8 cellular contexts compared by ENCODE assay signal in genomic region chr17:82236142-82236971, GRCh38. TPM values are rescaled to one million over a fixed set of nuclear protein-coding genes. Genes with fewer than 3 reads are reported as not detected.
DNase-seq lines count a peak whose midpoint lies in the region; ATAC-seq and TF ChIP-seq lines count a peak whose summit lies in the region.

No MANE protein-coding gene starts in this region.

- peaks cover 27% of the 10 kb centered on the region; the same call in 1 of the 2 replicates for H4K20me1 ChIP-seq in Karpas-422 (ENCODE audit: insufficient read depth, low read depth, low read length)

- H3K79me2 ChIP-seq in Karpas-422 (ENCODE audit: low read length): no peaks in the 10 kb centered on the region

- H3K4me1 ChIP-seq in CD8-positive, alpha-beta memory T cell (ENCODE audit: insufficient read depth, low read length): peaks cover 49% of the 10 kb centered on the region
- H3K4me1 ChIP-seq in Karpas-422 (ENCODE audit: low read length) (peaks cover 12% of the 10 kb centered on the region), ascending aorta (peaks cover 33 to 37% of the 10 kb centered on the region in 2 donors)

- no peaks in the 10 kb centered on the region for H3K9me2 ChIP-seq in Karpas-422 (replicated peaks; ENCODE audit: insufficient read depth, low read length)

- no peaks in the 10 kb centered on the region for H3K27me3 Mint-ChIP-seq in CD8-positive, alpha-beta memory T cell
- H3K27me3 Mint-ChIP-seq in T-helper 2 cell treated with Interferon-gamma antibody and Interleukin-4, amounts not matched to agents 5 μg/mL and 100 μg/mL, for 36 hours (ENCODE audit: low read depth): no peaks in the 10 kb centered on the region

- peaks cover 0 to 2% (median 0%) of the 10 kb centered on the region in 5 donors for H3K9me3 Mint-ChIP-seq in CD8-positive, alpha-beta memory T cell
- H3K9me3 Mint-ChIP-seq in T-helper 2 cell treated with Interferon-gamma antibody and Interleukin-4, amounts not matched to agents 5 μg/mL and 100 μg/mL, for 36 hours: no peaks in the 10 kb centered on the region

- H3K27ac ChIP-seq in CD8-positive, alpha-beta memory T cell (ENCODE audit: low read depth, low read length): peak overlapping the region; percentile 75
- H3K27ac ChIP-seq in Karpas-422 (ENCODE audit: low read length): no peak overlapping the region
- H3K27ac ChIP-seq in ascending aorta: peak overlapping the region in 1 of 2 donors; percentile 49

- no peaks in the 10 kb centered on the region for H3K9me3 ChIP-seq in CD8-positive, alpha-beta memory T cell (ENCODE audit: low read length)
- H3K9me3 ChIP-seq in Karpas-422 (ENCODE audit: low read length) (no peaks in the 10 kb centered on the region), ascending aorta (no peaks in the 10 kb centered on the region)

- CTCF ChIA-PET in CD8-positive, alpha-beta memory T cell (lab: Charles Lee): interaction anchor here (0.8 to 4.9 kb wide), 26 partner anchors 9 to 270 kb away, joined by 3 to 71 read pairs (median 4); partner anchors contain the start of genes CD7 and SECTM1

- H3K4me1 Mint-ChIP-seq in CD8-positive, alpha-beta memory T cell: peaks cover 21 to 59% (median 24%) of the 10 kb centered on the region in 3 donors
- peaks cover 26% of the 10 kb centered on the region for H3K4me1 Mint-ChIP-seq in T-helper 2 cell treated with Interferon-gamma antibody and Interleukin-4, amounts not matched to agents 5 μg/mL and 100 μg/mL, for 36 hours (ENCODE audit: low read depth)

- peak; percentile 57 to 78 (median 67) for DNase-seq in CD8-positive, alpha-beta memory T cell
- DNase-seq in Karpas-422 (peak; percentile 88), ascending aorta (ENCODE audit: low spot score in 2 of 2) (no peak), hepatic stellate cell (ENCODE audit: low spot score) (peak; percentile 67), NCI-H2227 treated with DMSO at 0.1 percent for 48 hours (lab: John Stamatoyannopoulos, UW) (no peak)
- peak; percentile 62 for DNase-seq in T-helper 2 cell treated with Interferon-gamma antibody and Interleukin-4, amounts not matched to agents 5 μg/mL and 100 μg/mL, for 36 hours (ENCODE audit: low spot score)
- peak; percentile 50 to 62 for DNase-seq in stimulated activated CD4-positive, alpha-beta T cell treated with anti-CD3 and anti-CD28 coated beads, Interleukin-12 subunit alpha, Interleukin-12 subunit beta, amount 100 ng/mL, for 24 hours (ENCODE audit: low read depth in 2 of 2)

- peak overlapping the region in 1 of 7 donors; percentile 48 for H3K4me3 Mint-ChIP-seq in CD8-positive, alpha-beta memory T cell
- H3K4me3 Mint-ChIP-seq in T-helper 2 cell treated with Interferon-gamma antibody and Interleukin-4, amounts not matched to agents 5 μg/mL and 100 μg/mL, for 36 hours: no peak overlapping the region

- H3K9ac ChIP-seq in Karpas-422 (ENCODE audit: low read length): no peak overlapping the region

- POLR2A ChIA-PET in CD8-positive, alpha-beta memory T cell (lab: Charles Lee): interaction anchor here (1.0 to 1.6 kb wide), 6 partner anchors 31 to 97 kb away, joined by 3 to 4 read pairs (median 4); partner anchors contain the start of gene SECTM1

- H3K4me3 ChIP-seq in CD8-positive, alpha-beta memory T cell (ENCODE audit: low read length): no peak overlapping the region
- no peak overlapping the region for H3K4me3 ChIP-seq in Karpas-422 (ENCODE audit: low read length)
- no peak overlapping the region for H3K4me3 ChIP-seq in ascending aorta

- TF ChIP-seq CTCF in ascending aorta (IDR thresholded peaks at IDR 0.05): peak; percentile 84 to 87 (median 85)

- no peak overlapping the region for H3K4me2 ChIP-seq in Karpas-422 (ENCODE audit: low read depth, low read length, poor library complexity, severe bottlenecking)

- no peak for ATAC-seq in GM19035 (IDR thresholded peaks at IDR 0.05; ENCODE audit: unreplicated experiment)

- no peaks in the 10 kb centered on the region for H3K36me3 ChIP-seq in CD8-positive, alpha-beta memory T cell (ENCODE audit: insufficient read depth, low read length)
- H3K36me3 ChIP-seq in Karpas-422 (ENCODE audit: insufficient read depth, low read length): no peaks in the 10 kb centered on the region
- peaks cover 24 to 32% of the 10 kb centered on the region in 2 donors for H3K36me3 ChIP-seq in ascending aorta

- H3K27ac Mint-ChIP-seq in CD8-positive, alpha-beta memory T cell: peak overlapping the region in 6 of 8 donors; percentile 36 to 89 (median 73)
- H3K27ac Mint-ChIP-seq in T-helper 2 cell treated with Interferon-gamma antibody and Interleukin-4, amounts not matched to agents 5 μg/mL and 100 μg/mL, for 36 hours: peak overlapping the region; percentile 26

- peaks cover 0 to 15% (median 0%) of the 10 kb centered on the region in 3 donors for H3K36me3 Mint-ChIP-seq in CD8-positive, alpha-beta memory T cell
- H3K36me3 Mint-ChIP-seq in T-helper 2 cell treated with Interferon-gamma antibody and Interleukin-4, amounts not matched to agents 5 μg/mL and 100 μg/mL, for 36 hours (ENCODE audit: low read depth): peaks cover 15% of the 10 kb centered on the region

- H2AFZ ChIP-seq in Karpas-422 (ENCODE audit: low read length): no peak overlapping the region

- no peaks in the 10 kb centered on the region for H3K27me3 ChIP-seq in CD8-positive, alpha-beta memory T cell (ENCODE audit: insufficient read depth, low read length, poor library complexity, severe bottlenecking)
- H3K27me3 ChIP-seq in Karpas-422 (ENCODE audit: low read length) (no peaks in the 10 kb centered on the region), ascending aorta (no peaks in the 10 kb centered on the region)

- intact Hi-C loops in ascending aorta (cut with DNase I): loop anchor here (2.0 kb wide), 1 partner anchor 84 kb away; no protein-coding TSS in a partner anchor

RNA-seq across cellular contexts. Expression of gene SLC16A3, which starts 7.5 kb away (rescaled TPM):
- 10 to 100 TPM; 27.5 to 31.8 TPM for total RNA-seq in CD8-positive, alpha-beta memory T cell
- polyA plus RNA-seq in CD8-positive, alpha-beta memory T cell: 3.3 TPM
- 0.67 and 6.0 TPM in 2 replicates for total RNA-seq in Karpas-422 (2014; rRNA removed; shearing (Covaris generic); ENCODE audit: low replicate concordance)
- 253 TPM for total RNA-seq in ascending aorta

RNA-seq across cellular contexts. Expression of gene CCDC57, which starts 23.7 kb away (rescaled TPM):
- total RNA-seq in CD8-positive, alpha-beta memory T cell: 10 to 100 TPM; 69.8 to 77.6 TPM
- polyA plus RNA-seq in CD8-positive, alpha-beta memory T cell: 39.2 TPM
- 31.3 and 37.4 TPM in 2 replicates for total RNA-seq in Karpas-422 (2014; rRNA removed; shearing (Covaris generic); ENCODE audit: low replicate concordance)
- total RNA-seq in ascending aorta: 12.8 TPM

RNA-seq across cellular contexts. Expression of gene CSNK1D, which starts 37.1 kb away (rescaled TPM):
- total RNA-seq in CD8-positive, alpha-beta memory T cell: 100 to 1,000 TPM; 129 to 141 TPM
- polyA plus RNA-seq in CD8-positive, alpha-beta memory T cell: 74.6 TPM
- total RNA-seq in Karpas-422 (2014; rRNA removed; shearing (Covaris generic); ENCODE audit: low replicate concordance): 27.1 and 30.6 TPM in 2 replicates
- 86.8 TPM for total RNA-seq in ascending aorta

Comparison
In these comparisons a context has a peak if more than half of its experiments do, and no peak if none do; other contexts are left out.
1. DNase-seq: peak in CD8-positive, alpha-beta memory T cell (5 of 5), Karpas-422 (single experiment), T-helper 2 cell treated with Interferon-gamma antibody and Interleukin-4, amounts not matched to agents 5 μg/mL and 100 μg/mL, for 36 hours (single experiment), hepatic stellate cell (single experiment) and stimulated activated CD4-positive, alpha-beta T cell treated with anti-CD3 and anti-CD28 coated beads, Interleukin-12 subunit alpha, Interleukin-12 subunit beta, amount 100 ng/mL, for 24 hours (2 of 2); none in ascending aorta (0 of 2) and NCI-H2227 treated with DMSO at 0.1 percent for 48 hours (single experiment).